In genomic region chr17:47810200-47810821, GRCh38 we compare ENCODE assay signal across 9 cellular contexts. TPM values are rescaled to one million over a fixed set of nuclear protein-coding genes. Genes with fewer than 3 reads are reported as not detected.
DNase-seq lines count a peak whose midpoint lies in the region; ATAC-seq and TF ChIP-seq lines count a peak whose summit lies in the region.
"Had no signal": no experiment of that assay in that cellular context is flagged by ENCODE, and none has a peak within 500 bp of the region (broad histone marks: within the 10 kb centered on the region; RNA-seq: fewer than 3 reads in every experiment).

No MANE protein-coding gene starts in this region.

- ATAC-seq in GM21786 (IDR thresholded peaks at IDR 0.05; ENCODE audit: unreplicated experiment): no peak

- DNase-seq in DMS79 (lab: John Stamatoyannopoulos, UW): peak; percentile 71
- DNase-seq in HuH-7 (ENCODE audit: low spot score): peak; percentile 55
- no peak for DNase-seq in breast epithelium (ENCODE audit: low spot score in 2 of 2)
- DNase-seq in UCSD-AML1 (lab: John Stamatoyannopoulos, UW; ENCODE audit: unreplicated experiment): no peak
- no peak for DNase-seq in SHP77 (lab: John Stamatoyannopoulos, UW)
- no peak for DNase-seq in G401 (ENCODE audit: low spot score)

- H3K36me3 ChIP-seq in breast epithelium (no peaks in the 10 kb centered on the region), muscle layer of duodenum (ENCODE audit: control insufficient read depth in 1 of 2, insufficient read depth in 2 of 2, low read length in 2 of 2) (peaks cover 40 to 61% of the 10 kb centered on the region in 2 donors)

- no peak for TF ChIP-seq CTCF in breast epithelium (IDR thresholded peaks at IDR 0.05)

- no peak for TF ChIP-seq POLR2A in breast epithelium (IDR thresholded peaks at IDR 0.05)

- no peak overlapping the region for H3K4me3 ChIP-seq in breast epithelium
- H3K4me3 ChIP-seq in muscle layer of duodenum (ENCODE audit: low read depth in 1 of 2, low read length in 2 of 2): no peak overlapping the region

- intact Hi-C loops in breast epithelium (cut with DNase I; ENCODE audit: low total_unique reads): no loop called here

- H3K27me3 ChIP-seq in breast epithelium: no peaks in the 10 kb centered on the region
- H3K27me3 ChIP-seq in muscle layer of duodenum (ENCODE audit: low read depth, low read length): no peaks in the 10 kb centered on the region

- no peaks in the 10 kb centered on the region for H3K4me1 ChIP-seq in breast epithelium
- H3K4me1 ChIP-seq in muscle layer of duodenum (ENCODE audit: control insufficient read depth in 1 of 2, insufficient read depth in 2 of 2, low read length in 2 of 2): no peaks in the 10 kb centered on the region

- in situ Hi-C loops in G401 (cut with HindIII; ENCODE audit: low sequenced_read_pairs): no loop called here

- H3K27ac ChIP-seq in breast epithelium (peak overlapping the region; percentile 16 to 67), muscle layer of duodenum (ENCODE audit: low read length) (peak overlapping the region; percentile 63)

- H3K9me3 ChIP-seq in breast epithelium (no peaks in the 10 kb centered on the region), muscle layer of duodenum (ENCODE audit: control insufficient read depth in 1 of 2, low read length in 2 of 2) (no peaks in the 10 kb centered on the region)

RNA-seq across cellular contexts. Expression of gene OSBPL7, which starts 11.3 kb away (rescaled TPM):
- total RNA-seq in breast epithelium: 10 to 100 TPM in 1 of 3 donors, 1 to 10 TPM in 2; 3.0 to 10.2 (median 8.9) TPM
- 4.2 and 5.6 TPM in 2 replicates for total RNA-seq in G401 (2014; rRNA removed; shearing (Covaris generic))

RNA-seq across cellular contexts. Expression of gene MRPL10, which starts 21.0 kb away (rescaled TPM):
- 10 to 100 TPM; 35.0 to 43.5 (median 36.7) TPM for total RNA-seq in breast epithelium
- total RNA-seq in G401 (2014; rRNA removed; shearing (Covaris generic)): 75.4 and 95.6 TPM in 2 replicates

RNA-seq across cellular contexts. Expression of gene LRRC46, which starts 21.2 kb away (rescaled TPM):
- total RNA-seq in breast epithelium: under 1 TPM; 0.16 to 0.59 (median 0.33) TPM
- total RNA-seq in G401 (2014; rRNA removed; shearing (Covaris generic)): 0.12 TPM in 1 of 2 replicates, not detected in the other
- total RNA-seq: mononuclear cell had no signal

RNA-seq across cellular contexts. Expression of gene SCRN2, which starts 30.8 kb away (rescaled TPM):
- total RNA-seq in breast epithelium: 100 to 1,000 TPM in 1 of 3 donors, 10 to 100 TPM in 2; 49.2 to 108 (median 54.9) TPM
- 68.4 and 72.7 TPM in 2 replicates for total RNA-seq in G401 (2014; rRNA removed; shearing (Covaris generic))

RNA-seq across cellular contexts. Expression of gene SP6, which starts 40.7 kb away (rescaled TPM):
- total RNA-seq in breast epithelium: 1 to 10 TPM in 2 of 3 donors, under 1 TPM in 1; 0.48 to 5.3 (median 3.6) TPM
- total RNA-seq in G401 (2014; rRNA removed; shearing (Covaris generic)): 6.7 and 8.5 TPM in 2 replicates

Comparison
In these comparisons a context has a peak if more than half of its experiments do, and no peak if none do; other contexts are left out.
1. DNase-seq: peak in DMS79 (single experiment) and HuH-7 (single experiment); none in breast epithelium (0 of 2), UCSD-AML1 (single experiment), SHP77 (0 of 2) and G401 (single experiment).